ENCODE assay signal across 11 cellular contexts in the genomic region with DNA sequence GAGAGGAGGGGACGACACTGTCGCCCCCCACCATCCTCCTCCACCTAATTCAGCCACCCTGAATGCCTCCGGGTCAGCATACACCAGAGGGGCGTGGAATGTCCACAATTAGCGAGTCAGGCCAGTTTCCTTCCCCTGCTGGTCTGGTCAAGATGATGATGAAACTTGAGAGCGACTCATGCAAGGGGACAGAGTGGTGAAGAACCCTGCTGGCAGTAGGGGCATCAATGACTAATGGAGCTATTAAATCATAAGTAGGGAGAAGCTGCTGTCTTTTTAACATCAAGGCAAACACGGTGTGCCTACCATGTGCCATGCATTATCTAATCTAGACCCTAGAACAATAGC. TPM values are rescaled to one million over a fixed set of nuclear protein-coding genes. Genes with fewer than 3 reads are reported as not detected.
DNase-seq lines count a peak whose midpoint lies in the region; ATAC-seq and TF ChIP-seq lines count a peak whose summit lies in the region.
"Had no signal": no experiment of that assay in that cellular context is flagged by ENCODE, and none has a peak within 500 bp of the region (broad histone marks: within the 10 kb centered on the region; RNA-seq: fewer than 3 reads in every experiment).

No MANE protein-coding gene starts in this region.

- CTCF ChIA-PET in Panc1 (lab: Charles Lee) = interaction anchor here (0.5 to 1.6 kb wide), 2 partner anchors 21 to 173 kb away, joined by 3 to 6 read pairs; no protein-coding TSS in a partner anchor

- in situ Hi-C loops in Panc1 (cut with HindIII; ENCODE audit: low pct_unique_long_range_greater_than_20kb, low sequenced_read_pairs) = no loop called here

- H3K36me3 ChIP-seq in Panc1 (ENCODE audit: control insufficient read depth, insufficient read depth, low read length) = no peaks in the 10 kb centered on the region
- no peaks in the 10 kb centered on the region for H3K36me3 ChIP-seq in osteoblast (ENCODE audit: insufficient read depth, low read length)
- H3K36me3 ChIP-seq in left ventricle myocardium inferior = no peaks in the 10 kb centered on the region

- intact Hi-C loops in Panc1 (cut with micrococcal nuclease; ENCODE audit: unreplicated experiment) = loop anchor here (2.0 to 5.0 kb wide), 2 partner anchors 62 to 214 kb away; no protein-coding TSS in a partner anchor
- intact Hi-C loops in left ventricle myocardium inferior (cut with micrococcal nuclease) = no loop called here

- H3K9me3 ChIP-seq in Panc1 (ENCODE audit: control insufficient read depth, insufficient read depth, low read depth, low read length) = no peaks in the 10 kb centered on the region
- no peaks in the 10 kb centered on the region for H3K9me3 ChIP-seq in osteoblast (ENCODE audit: low read depth, low read length)
- H3K9me3 ChIP-seq in left ventricle myocardium inferior (replicated peaks) = no peaks in the 10 kb centered on the region

- H3K4me3 ChIP-seq in Panc1 (ENCODE audit: low read depth in 2 of 2, low read length in 2 of 2) = peak overlapping the region in 1 of 2 experiments; percentile 2; a peak in 2 of 4 replicates
- H3K4me3 ChIP-seq in fibroblast of pulmonary artery (replicated peaks; ENCODE audit: low read depth, low read length) = no peak overlapping the region
- H3K4me3 ChIP-seq in osteoblast (ENCODE audit: insufficient read depth, low read length) = peak overlapping the region; percentile 34
- H3K4me3 ChIP-seq in left ventricle myocardium inferior = no peak overlapping the region

- TF ChIP-seq CTCF in Panc1 (IDR thresholded peaks at IDR 0.05) (no peak), fibroblast of pulmonary artery (IDR thresholded peaks at IDR 0.05; ENCODE audit: low read length, missing control alignments) (no peak), osteoblast (IDR thresholded peaks at IDR 0.05; ENCODE audit: extremely low read depth, low read depth, low read length) (no peak), left ventricle myocardium inferior (IDR thresholded peaks at IDR 0.05; ENCODE audit: borderline replicate concordance) (no peak)

- H3K79me2 ChIP-seq in osteoblast (ENCODE audit: insufficient read depth, low read length) = no peaks in the 10 kb centered on the region

- peak; percentile 19 for DNase-seq in GM04503 (ENCODE audit: low read depth)
- DNase-seq in Panc1 (ENCODE audit: low read depth, low spot score) = no peak
- DNase-seq in fibroblast of pulmonary artery (ENCODE audit: low read depth) = peak; percentile 33
- no peak for DNase-seq in osteoblast (ENCODE audit: insufficient read length, low spot score, missing footprints)
- no peak for DNase-seq in NCI-H2081 (lab: John Stamatoyannopoulos, UW)
- no peak for DNase-seq in stimulated activated naive CD8-positive, alpha-beta T cell treated with anti-CD3 and anti-CD28 coated beads, Interleukin-15, Interleukin-2, amounts not matched to agents 100 U/mL and 50 U/mL, for 24 hours
- DNase-seq in left ventricle myocardium inferior = no peak

- BruUV-seq in Panc1 (replicated peaks; lab: Mats Ljungman, UMichigan) = no TSS peak

- H3K27me3 ChIP-seq in Panc1 (ENCODE audit: control insufficient read depth, insufficient read depth, low read length) = 0 out of 2 replicates have a peak, but pooled peaks cover 2% of the 10 kb centered on the region
- peaks cover 4% of the 10 kb centered on the region for H3K27me3 ChIP-seq in osteoblast (ENCODE audit: insufficient read depth, low read length)
- peaks cover 43% of the 10 kb centered on the region for H3K27me3 ChIP-seq in left ventricle myocardium inferior (ENCODE audit: low read depth)

- peak overlapping the region; percentile 71 for H3K4me2 ChIP-seq in osteoblast (ENCODE audit: insufficient read depth, low read length)

- POLR2A ChIA-PET in Panc1 (lab: Charles Lee) = no interaction called here

- no peaks in the 10 kb centered on the region for H4K20me1 ChIP-seq in osteoblast (ENCODE audit: insufficient read depth, low read length)

- peak; percentile 10; the same call in 1 of the 2 replicates for ATAC-seq in Panc1
- ATAC-seq in GM18505 (IDR thresholded peaks at IDR 0.05; ENCODE audit: unreplicated experiment) = no peak
- no peak for ATAC-seq in stimulated activated naive CD8-positive, alpha-beta T cell treated with anti-CD3 and anti-CD28 coated beads, Interleukin-15, Interleukin-2, amounts not matched to agents 100 U/mL and 50 U/mL, for 24 hours

- H3K27ac ChIP-seq in Panc1 (ENCODE audit: low read length) (no peak overlapping the region), osteoblast (ENCODE audit: low read depth, low read length) (no peak overlapping the region), left ventricle myocardium inferior (replicated peaks) (no peak overlapping the region)
- H3K27ac ChIP-seq: SK-N-MC had no signal

- H3K4me1 ChIP-seq in Panc1 (ENCODE audit: control insufficient read depth, insufficient read depth, low read length) = no peaks in the 10 kb centered on the region
- peaks cover 7% of the 10 kb centered on the region for H3K4me1 ChIP-seq in osteoblast (ENCODE audit: insufficient read depth, low read length)
- peaks cover 6% of the 10 kb centered on the region for H3K4me1 ChIP-seq in left ventricle myocardium inferior

- peak overlapping the region; percentile 76 for H2AFZ ChIP-seq in osteoblast (ENCODE audit: low read length)

- no peak for TF ChIP-seq POLR2A in GM18505 (IDR thresholded peaks at IDR 0.05; ENCODE audit: borderline replicate concordance, extremely low read depth, insufficient read depth, insufficient read length)

RNA-seq across cellular contexts. Expression of a gene that starts 7.2 kb away (rescaled TPM):
- total RNA-seq in Panc1 (2021; ENCODE audit: unreplicated experiment) (not detected), osteoblast (not detected in 2 replicates), left ventricle myocardium inferior (not detected)
- not detected for polyA plus RNA-seq in Panc1 (2012; ENCODE audit: insufficient read length)
- total RNA-seq: activated CD4-positive, alpha-beta T cell treated with anti-CD3 and anti-CD28 coated beads for 36 hours; subcutaneous adipose tissue had no signal

Comparison
In these comparisons a context has a peak if more than half of its experiments do, and no peak if none do; other contexts are left out.
1. DNase-seq: peak in GM04503 (single experiment) and fibroblast of pulmonary artery (single experiment); none in Panc1 (single experiment), osteoblast (single experiment), NCI-H2081 (0 of 2), stimulated activated naive CD8-positive, alpha-beta T cell treated with anti-CD3 and anti-CD28 coated beads, Interleukin-15, Interleukin-2, amounts not matched to agents 100 U/mL and 50 U/mL, for 24 hours (single experiment) and left ventricle myocardium inferior (single experiment).